ENCODE assay signal across 1 cellular context in genomic region chr11:61961570-61962212, GRCh38.
TF ChIP-seq lines count a peak whose summit lies in the region.

No MANE protein-coding gene starts in this region.

TF ChIP-seq in HepG2, 621 proteins besides CTCF, POLR2A, EP300 and RAD21 (continued from another document and continues in another):
- TF ChIP-seq CSRNP2 (CRISPR knock-in tag; conservative IDR thresholded peaks at IDR 0.05; ENCODE audit: low read depth), result no peak
- no peak for TF ChIP-seq ATF7-NPFF (CRISPR knock-in tag; IDR thresholded peaks at IDR 0.05; ENCODE audit: low read depth)
- no peak for TF ChIP-seq THAP8 (CRISPR knock-in tag; IDR thresholded peaks at IDR 0.05; ENCODE audit: borderline replicate concordance)
- TF ChIP-seq ZNF337 (CRISPR knock-in tag; IDR thresholded peaks at IDR 0.05; ENCODE audit: borderline replicate concordance, low read depth), result no peak
- no peak for TF ChIP-seq ARID4A (CRISPR knock-in tag; IDR thresholded peaks at IDR 0.05; ENCODE audit: borderline replicate concordance)
- no peak for TF ChIP-seq RBM39 (IDR thresholded peaks at IDR 0.05; ENCODE audit: low read depth, low read length, poor library complexity, severe bottlenecking)
- TF ChIP-seq ZFY (CRISPR knock-in tag; IDR thresholded peaks at IDR 0.05), result no peak
- TF ChIP-seq ZNF724P (CRISPR knock-in tag; IDR thresholded peaks at IDR 0.05; ENCODE audit: borderline replicate concordance), result no peak
- TF ChIP-seq ZFX (CRISPR knock-in tag; IDR thresholded peaks at IDR 0.05; ENCODE audit: low read depth), result no peak
- TF ChIP-seq RORA (CRISPR knock-in tag; IDR thresholded peaks at IDR 0.05), result no peak
- TF ChIP-seq SKI (IDR thresholded peaks at IDR 0.05; ENCODE audit: partially characterized antibody), result peak; percentile 23
- no peak for TF ChIP-seq IRF9 (CRISPR knock-in tag; IDR thresholded peaks at IDR 0.05; ENCODE audit: borderline replicate concordance)
- no peak for TF ChIP-seq NFIB (CRISPR knock-in tag; IDR thresholded peaks at IDR 0.05; ENCODE audit: borderline replicate concordance)
- TF ChIP-seq ZNF414 (CRISPR knock-in tag; IDR thresholded peaks at IDR 0.05), result no peak
- no peak for TF ChIP-seq ZNF768 (CRISPR knock-in tag; IDR thresholded peaks at IDR 0.05)
- no peak for TF ChIP-seq JDP2 (CRISPR knock-in tag; IDR thresholded peaks at IDR 0.05; ENCODE audit: borderline replicate concordance)
- TF ChIP-seq CSRNP1 (CRISPR knock-in tag; IDR thresholded peaks at IDR 0.05), result 0 out of 2 replicates have a peak, but pooled peaks have one; percentile 27
- no peak for TF ChIP-seq MAZ (IDR thresholded peaks at IDR 0.05; ENCODE audit: borderline replicate concordance, low read depth, low read length)
- no peak for TF ChIP-seq MAZ (CRISPR knock-in tag; IDR thresholded peaks at IDR 0.05; ENCODE audit: low read depth)
- TF ChIP-seq TCF7L2 (IDR thresholded peaks at IDR 0.05; ENCODE audit: low read depth, low read length), result no peak
- TF ChIP-seq ZNF430 (CRISPR knock-in tag; IDR thresholded peaks at IDR 0.05), result no peak
- no peak for TF ChIP-seq ZNF75D (CRISPR knock-in tag; IDR thresholded peaks at IDR 0.05; ENCODE audit: borderline replicate concordance)
- no peak for TF ChIP-seq ADNP (CRISPR knock-in tag; IDR thresholded peaks at IDR 0.05)
- TF ChIP-seq KLF15 (CRISPR knock-in tag; IDR thresholded peaks at IDR 0.05; ENCODE audit: borderline replicate concordance), result no peak
- TF ChIP-seq ZNF773 (CRISPR knock-in tag; IDR thresholded peaks at IDR 0.05; ENCODE audit: borderline replicate concordance), result no peak
- no peak for TF ChIP-seq POGZ (CRISPR knock-in tag; IDR thresholded peaks at IDR 0.05)
- TF ChIP-seq JUNB (CRISPR knock-in tag; IDR thresholded peaks at IDR 0.05; ENCODE audit: borderline replicate concordance), result no peak
- no peak for TF ChIP-seq HMGXB4 (CRISPR knock-in tag; IDR thresholded peaks at IDR 0.05; ENCODE audit: borderline replicate concordance in 1 of 2, low read depth in 1 of 2)
- no peak for TF ChIP-seq NFKB2 (CRISPR knock-in tag; IDR thresholded peaks at IDR 0.05; ENCODE audit: borderline replicate concordance)
- no peak for TF ChIP-seq ZNF543 (CRISPR knock-in tag; IDR thresholded peaks at IDR 0.05)
- no peak for TF ChIP-seq ZSCAN21 (CRISPR knock-in tag; IDR thresholded peaks at IDR 0.05; ENCODE audit: borderline replicate concordance)
- no peak for TF ChIP-seq TP53 (CRISPR knock-in tag; conservative IDR thresholded peaks at IDR 0.05)
- no peak for TF ChIP-seq MEIS1 (CRISPR knock-in tag; IDR thresholded peaks at IDR 0.05; ENCODE audit: borderline replicate concordance)
- TF ChIP-seq PATZ1 (CRISPR knock-in tag; IDR thresholded peaks at IDR 0.05), result peak; percentile 10; the same call in 1 of the 2 replicates
- TF ChIP-seq GABPB1 (CRISPR knock-in tag; IDR thresholded peaks at IDR 0.05), result no peak
- TF ChIP-seq ARID2 (CRISPR knock-in tag; IDR thresholded peaks at IDR 0.05; ENCODE audit: borderline replicate concordance), result no peak
- no peak for TF ChIP-seq NFYC (CRISPR knock-in tag; IDR thresholded peaks at IDR 0.05)
- no peak for TF ChIP-seq BRD4 (CRISPR knock-in tag; IDR thresholded peaks at IDR 0.05)
- peak; percentile 30; the same call in 1 of the 2 replicates for TF ChIP-seq ZNF556 (CRISPR knock-in tag; IDR thresholded peaks at IDR 0.05; ENCODE audit: borderline replicate concordance)
- TF ChIP-seq ZIK1 (CRISPR knock-in tag; IDR thresholded peaks at IDR 0.05; ENCODE audit: borderline replicate concordance, low read depth), result no peak
- no peak for TF ChIP-seq TSC22D2 (CRISPR knock-in tag; IDR thresholded peaks at IDR 0.05; ENCODE audit: borderline replicate concordance)
- no peak for TF ChIP-seq KAT7 (CRISPR knock-in tag; IDR thresholded peaks at IDR 0.05; ENCODE audit: borderline replicate concordance)
- TF ChIP-seq PAX8 (CRISPR knock-in tag; IDR thresholded peaks at IDR 0.05; ENCODE audit: borderline replicate concordance), result no peak
